Comparison of ENCODE assay signal across 1 cellular context in the genomic region with DNA sequence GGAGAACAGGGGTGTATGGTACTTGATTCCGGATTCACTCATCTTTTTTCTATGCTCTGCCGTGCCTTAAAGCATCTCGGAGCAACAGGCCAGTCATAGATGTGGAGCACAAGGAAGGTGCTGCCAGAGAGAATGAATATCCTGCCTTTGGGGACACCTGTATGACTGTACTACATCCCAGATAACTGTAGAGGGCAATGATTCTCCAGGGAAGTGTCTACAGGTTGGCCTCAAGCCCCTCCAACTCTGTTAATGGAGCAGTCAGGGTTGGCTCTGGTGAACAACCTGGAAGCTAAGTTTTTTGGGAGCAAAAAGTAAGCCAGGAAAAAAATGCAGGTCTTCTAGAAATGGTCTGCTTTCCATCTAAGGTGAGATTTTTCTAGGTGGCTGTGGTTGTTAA.
TF ChIP-seq lines count a peak whose summit lies in the region.

No MANE protein-coding gene starts in this region.

TF ChIP-seq in WTC11, 78 proteins besides CTCF, POLR2A, EP300 and RAD21 (continued from another document):
- TF ChIP-seq, protein P1, sequence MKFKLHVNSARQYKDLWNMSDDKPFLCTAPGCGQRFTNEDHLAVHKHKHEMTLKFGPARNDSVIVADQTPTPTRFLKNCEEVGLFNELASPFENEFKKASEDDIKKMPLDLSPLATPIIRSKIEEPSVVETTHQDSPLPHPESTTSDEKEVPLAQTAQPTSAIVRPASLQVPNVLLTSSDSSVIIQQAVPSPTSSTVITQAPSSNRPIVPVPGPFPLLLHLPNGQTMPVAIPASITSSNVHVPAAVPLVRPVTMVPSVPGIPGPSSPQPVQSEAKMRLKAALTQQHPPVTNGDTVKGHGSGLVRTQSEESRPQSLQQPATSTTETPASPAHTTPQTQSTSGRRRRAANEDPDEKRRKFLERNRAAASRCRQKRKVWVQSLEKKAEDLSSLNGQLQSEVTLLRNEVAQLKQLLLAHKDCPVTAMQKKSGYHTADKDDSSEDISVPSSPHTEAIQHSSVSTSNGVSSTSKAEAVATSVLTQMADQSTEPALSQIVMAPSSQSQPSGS (CRISPR knock-in tag; IDR thresholded peaks at IDR 0.05; ENCODE audit: borderline replicate concordance, low read depth) = no peak
- no peak for TF ChIP-seq ZBTB21 (CRISPR knock-in tag; IDR thresholded peaks at IDR 0.05; ENCODE audit: borderline replicate concordance)
- TF ChIP-seq ZNF219 (CRISPR knock-in tag; IDR thresholded peaks at IDR 0.05; ENCODE audit: borderline replicate concordance) = no peak
- TF ChIP-seq GABPB1 (CRISPR knock-in tag; IDR thresholded peaks at IDR 0.05) = no peak
- no peak for TF ChIP-seq JAZF1 (CRISPR knock-in tag; IDR thresholded peaks at IDR 0.05)
- TF ChIP-seq, protein P2, sequence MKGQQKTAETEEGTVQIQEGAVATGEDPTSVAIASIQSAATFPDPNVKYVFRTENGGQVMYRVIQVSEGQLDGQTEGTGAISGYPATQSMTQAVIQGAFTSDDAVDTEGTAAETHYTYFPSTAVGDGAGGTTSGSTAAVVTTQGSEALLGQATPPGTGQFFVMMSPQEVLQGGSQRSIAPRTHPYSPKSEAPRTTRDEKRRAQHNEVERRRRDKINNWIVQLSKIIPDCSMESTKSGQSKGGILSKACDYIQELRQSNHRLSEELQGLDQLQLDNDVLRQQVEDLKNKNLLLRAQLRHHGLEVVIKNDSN (CRISPR knock-in tag; IDR thresholded peaks at IDR 0.05) = no peak
- no peak for TF ChIP-seq ZNF423 (CRISPR knock-in tag; IDR thresholded peaks at IDR 0.05)
- no peak for TF ChIP-seq RELA (CRISPR knock-in tag; IDR thresholded peaks at IDR 0.05; ENCODE audit: borderline replicate concordance)
- TF ChIP-seq CREM (CRISPR knock-in tag; IDR thresholded peaks at IDR 0.05) = no peak
- no peak for TF ChIP-seq ZNF396 (CRISPR knock-in tag; IDR thresholded peaks at IDR 0.05; ENCODE audit: borderline replicate concordance)
- TF ChIP-seq AR (CRISPR knock-in tag; IDR thresholded peaks at IDR 0.05) = no peak
- no peak for TF ChIP-seq KAT7 (CRISPR knock-in tag; IDR thresholded peaks at IDR 0.05; ENCODE audit: borderline replicate concordance)
- no peak for TF ChIP-seq OVOL2 (CRISPR knock-in tag; IDR thresholded peaks at IDR 0.05; ENCODE audit: borderline replicate concordance)
- TF ChIP-seq, protein P3, sequence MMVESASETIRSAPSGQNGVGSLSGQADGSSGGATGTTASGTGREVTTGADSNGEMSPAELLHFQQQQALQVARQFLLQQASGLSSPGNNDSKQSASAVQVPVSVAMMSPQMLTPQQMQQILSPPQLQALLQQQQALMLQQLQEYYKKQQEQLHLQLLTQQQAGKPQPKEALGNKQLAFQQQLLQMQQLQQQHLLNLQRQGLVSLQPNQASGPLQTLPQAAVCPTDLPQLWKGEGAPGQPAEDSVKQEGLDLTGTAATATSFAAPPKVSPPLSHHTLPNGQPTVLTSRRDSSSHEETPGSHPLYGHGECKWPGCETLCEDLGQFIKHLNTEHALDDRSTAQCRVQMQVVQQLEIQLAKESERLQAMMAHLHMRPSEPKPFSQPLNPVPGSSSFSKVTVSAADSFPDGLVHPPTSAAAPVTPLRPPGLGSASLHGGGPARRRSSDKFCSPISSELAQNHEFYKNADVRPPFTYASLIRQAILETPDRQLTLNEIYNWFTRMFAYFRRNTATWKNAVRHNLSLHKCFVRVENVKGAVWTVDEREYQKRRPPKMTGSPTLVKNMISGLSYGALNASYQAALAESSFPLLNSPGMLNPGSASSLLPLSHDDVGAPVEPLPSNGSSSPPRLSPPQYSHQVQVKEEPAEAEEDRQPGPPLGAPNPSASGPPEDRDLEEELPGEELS (CRISPR knock-in tag; IDR thresholded peaks at IDR 0.05) = no peak
- no peak for TF ChIP-seq ZNF317 (CRISPR knock-in tag; IDR thresholded peaks at IDR 0.05; ENCODE audit: borderline replicate concordance, low read depth)
